ENCODE assay signal across 11 cellular contexts in the genomic region with DNA sequence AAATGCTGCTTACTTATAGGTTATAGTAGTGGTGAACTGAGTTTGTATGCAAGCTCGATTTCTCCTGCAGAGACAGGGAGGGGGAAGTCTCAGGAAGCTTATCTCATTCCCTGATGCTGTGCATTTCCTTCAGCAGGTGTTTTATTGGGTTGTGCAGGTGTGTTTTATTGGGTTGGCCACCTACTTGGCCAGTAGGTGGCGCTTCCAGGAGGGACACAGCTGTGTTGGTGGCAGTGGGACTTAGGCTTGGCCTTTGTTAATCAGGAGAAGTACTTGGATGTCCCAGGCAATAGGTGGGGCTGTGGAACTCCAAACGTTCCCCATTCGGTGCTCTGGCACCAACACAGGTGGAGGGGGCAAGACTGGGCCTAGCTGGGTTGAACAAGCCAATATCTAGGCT.
DNase-seq lines count a peak whose midpoint lies in the region; ATAC-seq and TF ChIP-seq lines count a peak whose summit lies in the region.
"Had no signal": no experiment of that assay in that cellular context is flagged by ENCODE, and none has a peak within 500 bp of the region (broad histone marks: within the 10 kb centered on the region; RNA-seq: fewer than 3 reads in every experiment).

No MANE protein-coding gene starts in this region.

- H3K18ac ChIP-seq in mesendoderm (ENCODE audit: low read length): no peak overlapping the region

- H2BK5ac ChIP-seq in mesendoderm (ENCODE audit: low read length): no peak overlapping the region

- no peaks in the 10 kb centered on the region for H3K79me1 ChIP-seq in mesendoderm (ENCODE audit: low read length)

- no peaks in the 10 kb centered on the region for H3K27me3 ChIP-seq in mesendoderm (ENCODE audit: insufficient read depth, low read length, poor library complexity)

- no peak overlapping the region for H3K4me3 ChIP-seq in astrocyte of the cerebellum (ENCODE audit: low read depth, low read length)
- H3K4me3 ChIP-seq in mesendoderm (ENCODE audit: low read length): no peak overlapping the region

- no peak overlapping the region for H3K4me2 ChIP-seq in mesendoderm (ENCODE audit: low read length)

- TF ChIP-seq CTCF in GM12872 (IDR thresholded peaks at IDR 0.05; ENCODE audit: insufficient read depth, low read depth, low read length) (peak; percentile 42), astrocyte of the cerebellum (IDR thresholded peaks at IDR 0.05; ENCODE audit: low read depth, low read length, missing control alignments) (peak; percentile 18)

- H3K56ac ChIP-seq in mesendoderm (ENCODE audit: low read length): no peak overlapping the region

- H3K27ac ChIP-seq in mesendoderm (ENCODE audit: low read depth, low read length): no peak overlapping the region

- no peaks in the 10 kb centered on the region for H3K79me2 ChIP-seq in mesendoderm (ENCODE audit: control insufficient read depth, insufficient read depth, low read length)

- no peak overlapping the region for H2BK120ac ChIP-seq in mesendoderm (ENCODE audit: low read depth, low read length)

- ATAC-seq in HG02852 (IDR thresholded peaks at IDR 0.05; ENCODE audit: unreplicated experiment) (peak; percentile 51), HG03565 (IDR thresholded peaks at IDR 0.05; ENCODE audit: unreplicated experiment) (no peak)

- H3K36me3 ChIP-seq in mesendoderm (ENCODE audit: control insufficient read depth, insufficient read depth, low read length): no peaks in the 10 kb centered on the region

- in situ Hi-C loops in astrocyte of the cerebellum (cut with HindIII; ENCODE audit: low sequenced_read_pairs): no loop called here

- no peak overlapping the region for H4K5ac ChIP-seq in mesendoderm (ENCODE audit: low read length)

- H2AK5ac ChIP-seq in mesendoderm (ENCODE audit: low read length): no peak overlapping the region

- H3K23ac ChIP-seq in mesendoderm (ENCODE audit: low read length): no peak overlapping the region

- H3K9ac ChIP-seq in mesendoderm (ENCODE audit: low read length): no peak overlapping the region

- H2BK15ac ChIP-seq in mesendoderm (replicated peaks; ENCODE audit: low read depth): no peak overlapping the region

- H3K4me1 ChIP-seq in mesendoderm (ENCODE audit: control insufficient read depth, low read depth, low read length): no peaks in the 10 kb centered on the region

- H4K8ac ChIP-seq in mesendoderm (ENCODE audit: low read depth, low read length): no peak overlapping the region

- WGBS in mesendoderm (ENCODE audit: extremely low coverage, insufficient coverage, low lambda C conversion rate): no CpG with 5 or more reads among the region's 4 CpGs

- H3K4ac ChIP-seq in mesendoderm (ENCODE audit: low read depth, low read length): no peak overlapping the region

- no peak for DNase-seq in astrocyte of the cerebellum (ENCODE audit: low read depth)
- peak; percentile 79 for DNase-seq in mesendoderm
- no peak for DNase-seq in cortex of kidney (lab: John Stamatoyannopoulos, UW)
- DNase-seq in AG08396 (ENCODE audit: low spot score): no peak
- DNase-seq: activated CD4-positive, alpha-beta T cell treated with anti-CD3 and anti-CD28 coated beads for 4 hours; activated naive CD4-positive, alpha-beta T cell; effector memory CD4-positive, alpha-beta T cell; Kasumi-1 had no signal
